Comparison of ENCODE assay signal across 1 cellular context in genomic region chr2:241645056-241645914, GRCh38.
A peak's percentile ranks its signal among the peaks of the same experiment; 100 is the strongest.
TF ChIP-seq lines count a peak whose summit lies in the region.

No MANE protein-coding gene starts in this region.

TF ChIP-seq in HepG2, 621 proteins besides CTCF, POLR2A, EP300 and RAD21 (continued from another document and continues in another):
- TF ChIP-seq ZFP82 (CRISPR knock-in tag; IDR thresholded peaks at IDR 0.05; ENCODE audit: borderline replicate concordance) = no peak
- peak; percentile 62 for TF ChIP-seq MNT (IDR thresholded peaks at IDR 0.05)
- peak; percentile 87; the same call in 1 of the 2 replicates for TF ChIP-seq ZFP37 (CRISPR knock-in tag; IDR thresholded peaks at IDR 0.05; ENCODE audit: borderline replicate concordance)
- TF ChIP-seq ZNF253 (CRISPR knock-in tag; IDR thresholded peaks at IDR 0.05; ENCODE audit: borderline replicate concordance) = no peak
- TF ChIP-seq ZNF737 (CRISPR knock-in tag; IDR thresholded peaks at IDR 0.05; ENCODE audit: borderline replicate concordance) = no peak
- peak; percentile 45; the same call in 1 of the 2 replicates for TF ChIP-seq TRIM24 (CRISPR knock-in tag; IDR thresholded peaks at IDR 0.05)
- TF ChIP-seq SP4 (CRISPR knock-in tag; IDR thresholded peaks at IDR 0.05) = peak; percentile 83; the same call in 1 of the 2 replicates
- no peak for TF ChIP-seq KLF15 (CRISPR knock-in tag; IDR thresholded peaks at IDR 0.05; ENCODE audit: borderline replicate concordance)
- no peak for TF ChIP-seq SSRP1 (CRISPR knock-in tag; IDR thresholded peaks at IDR 0.05)
- TF ChIP-seq PRDM15 (CRISPR knock-in tag; IDR thresholded peaks at IDR 0.05) = no peak
- no peak for TF ChIP-seq ETS1 (CRISPR knock-in tag; IDR thresholded peaks at IDR 0.05)
- TF ChIP-seq SMC3 (IDR thresholded peaks at IDR 0.05; ENCODE audit: low read length) = peak; percentile 22; the same call in 1 of the 2 replicates
- TF ChIP-seq NFE2L2 (IDR thresholded peaks at IDR 0.05; ENCODE audit: low read length) = no peak
- no peak for TF ChIP-seq SALL2 (CRISPR knock-in tag; IDR thresholded peaks at IDR 0.05)
- peak; percentile 83 for TF ChIP-seq HOXA3 (CRISPR knock-in tag; IDR thresholded peaks at IDR 0.05)
- TF ChIP-seq ZNF558 (CRISPR knock-in tag; IDR thresholded peaks at IDR 0.05; ENCODE audit: borderline replicate concordance) = no peak
- TF ChIP-seq ZKSCAN8 (CRISPR knock-in tag; IDR thresholded peaks at IDR 0.05; ENCODE audit: borderline replicate concordance) = no peak
- no peak; the same call in 1 of the 2 replicates for TF ChIP-seq HOXA5 (CRISPR knock-in tag; IDR thresholded peaks at IDR 0.05)
- TF ChIP-seq NFAT5 (CRISPR knock-in tag; IDR thresholded peaks at IDR 0.05) = 0 out of 2 replicates have a peak, but pooled peaks have one; percentile 21
- TF ChIP-seq TBX2 (CRISPR knock-in tag; IDR thresholded peaks at IDR 0.05; ENCODE audit: borderline replicate concordance) = peak; percentile 82; the same call in 1 of the 2 replicates
- no peak for TF ChIP-seq TCF12 (IDR thresholded peaks at IDR 0.05)
- 0 out of 2 replicates have a peak, but pooled peaks have one; percentile 19 for TF ChIP-seq TCF12 (CRISPR knock-in tag; IDR thresholded peaks at IDR 0.05)
- TF ChIP-seq MTERF4 (CRISPR knock-in tag; IDR thresholded peaks at IDR 0.05) = peak; percentile 98; the same call in 1 of the 2 replicates
- TF ChIP-seq GPN1 (CRISPR knock-in tag; IDR thresholded peaks at IDR 0.05; ENCODE audit: borderline replicate concordance) = no peak
- peak; percentile 66 to 77; a peak in 2 of 4 replicates for TF ChIP-seq KLF16 (CRISPR knock-in tag; IDR thresholded peaks at IDR 0.05)
- TF ChIP-seq ZXDC (CRISPR knock-in tag; IDR thresholded peaks at IDR 0.05) = no peak
- no peak for TF ChIP-seq SP1 (IDR thresholded peaks at IDR 0.05)
- TF ChIP-seq SP1 (CRISPR knock-in tag; IDR thresholded peaks at IDR 0.05) = peak; percentile 41; the same call in 1 of the 2 replicates
- no peak for TF ChIP-seq TP53 (CRISPR knock-in tag; conservative IDR thresholded peaks at IDR 0.05)
- TF ChIP-seq ZBTB39 (CRISPR knock-in tag; IDR thresholded peaks at IDR 0.05) = peak; percentile 86
- peak; percentile 72; the same call in 1 of the 2 replicates for TF ChIP-seq NFKB2 (CRISPR knock-in tag; IDR thresholded peaks at IDR 0.05; ENCODE audit: borderline replicate concordance)
- TF ChIP-seq ZNF768 (CRISPR knock-in tag; IDR thresholded peaks at IDR 0.05) = no peak
- TF ChIP-seq KDM2A (CRISPR knock-in tag; IDR thresholded peaks at IDR 0.05; ENCODE audit: borderline replicate concordance, low read depth) = peak; percentile 41
- TF ChIP-seq SATB2 (CRISPR knock-in tag; IDR thresholded peaks at IDR 0.05) = no peak
- TF ChIP-seq KLF9 (CRISPR knock-in tag; IDR thresholded peaks at IDR 0.05; ENCODE audit: low read depth) = peak; percentile 55; the same call in 1 of the 2 replicates
- no peak for TF ChIP-seq KLF13 (CRISPR knock-in tag; IDR thresholded peaks at IDR 0.05)
- peak; percentile 82 for TF ChIP-seq UBTF (CRISPR knock-in tag; IDR thresholded peaks at IDR 0.05)
- TF ChIP-seq ZMYM4 (CRISPR knock-in tag; IDR thresholded peaks at IDR 0.05) = peak; percentile 69; the same call in 1 of the 2 replicates
- TF ChIP-seq MAF1 (CRISPR knock-in tag; IDR thresholded peaks at IDR 0.05; ENCODE audit: borderline replicate concordance) = no peak
- no peak; the same call in 1 of the 2 replicates for TF ChIP-seq ZNF652 (CRISPR knock-in tag; IDR thresholded peaks at IDR 0.05; ENCODE audit: borderline replicate concordance, low read depth)
